ENCODE assay signal across 6 cellular contexts in genomic region chr15:88756521-88756920, GRCh38. TPM values are rescaled to one million over a fixed set of nuclear protein-coding genes. Genes with fewer than 3 reads are reported as not detected.
"Had no signal": no experiment of that assay in that cellular context is flagged by ENCODE, and none has a peak within 500 bp of the region (broad histone marks: within the 10 kb centered on the region; RNA-seq: fewer than 3 reads in every experiment).

No MANE protein-coding gene starts in this region.

- DNase-seq: IMR-90, KBM-7 had no signal

- H3K27ac ChIP-seq: HL-60 had no signal

- ATAC-seq: HepG2, K562 had no signal

- H3K4me3 ChIP-seq: K562 had no signal

RNA-seq across cellular contexts. Expression of gene ACAN, which starts 46.7 kb away (rescaled TPM):
- total RNA-seq: HepG2, HT-29, K562 had no signal
